ENCODE assay signal across 1 cellular context in the genomic region with DNA sequence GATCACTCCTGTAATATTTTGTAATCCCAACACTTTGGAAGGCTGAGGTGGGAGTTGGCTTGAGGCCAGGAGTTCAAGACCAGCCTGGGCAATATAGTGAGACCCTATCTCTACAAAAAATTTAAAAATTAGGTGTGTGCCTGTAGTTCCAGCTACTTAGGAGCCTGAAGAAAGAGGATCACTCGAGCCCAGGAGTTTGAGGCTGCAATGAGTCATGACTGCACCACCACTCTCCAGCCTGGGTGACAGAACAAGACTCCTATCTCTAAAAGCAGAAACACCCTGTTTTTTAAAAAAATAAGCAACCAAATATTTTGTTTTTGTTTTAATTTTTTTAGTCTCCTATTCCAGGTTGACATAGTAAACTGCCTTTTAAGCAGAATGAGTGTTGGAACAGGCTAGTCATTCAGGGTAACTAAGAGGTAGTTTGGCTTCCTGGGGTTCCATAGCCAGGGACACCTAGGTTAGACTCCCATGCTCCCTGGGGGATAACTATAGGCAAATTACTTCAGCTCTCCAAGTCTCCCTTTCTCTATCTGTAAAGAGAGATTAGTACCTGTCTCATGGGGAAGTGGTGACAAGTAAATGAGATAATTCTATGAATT.
TF ChIP-seq lines count a peak whose summit lies in the region.

No MANE protein-coding gene starts in this region.

TF ChIP-seq in K562, 482 proteins besides CTCF, POLR2A, EP300 and RAD21 (continued from another document and continues in another):
- TF ChIP-seq ZBTB26 (CRISPR knock-in tag; IDR thresholded peaks at IDR 0.05), result no peak
- TF ChIP-seq, protein P1, sequence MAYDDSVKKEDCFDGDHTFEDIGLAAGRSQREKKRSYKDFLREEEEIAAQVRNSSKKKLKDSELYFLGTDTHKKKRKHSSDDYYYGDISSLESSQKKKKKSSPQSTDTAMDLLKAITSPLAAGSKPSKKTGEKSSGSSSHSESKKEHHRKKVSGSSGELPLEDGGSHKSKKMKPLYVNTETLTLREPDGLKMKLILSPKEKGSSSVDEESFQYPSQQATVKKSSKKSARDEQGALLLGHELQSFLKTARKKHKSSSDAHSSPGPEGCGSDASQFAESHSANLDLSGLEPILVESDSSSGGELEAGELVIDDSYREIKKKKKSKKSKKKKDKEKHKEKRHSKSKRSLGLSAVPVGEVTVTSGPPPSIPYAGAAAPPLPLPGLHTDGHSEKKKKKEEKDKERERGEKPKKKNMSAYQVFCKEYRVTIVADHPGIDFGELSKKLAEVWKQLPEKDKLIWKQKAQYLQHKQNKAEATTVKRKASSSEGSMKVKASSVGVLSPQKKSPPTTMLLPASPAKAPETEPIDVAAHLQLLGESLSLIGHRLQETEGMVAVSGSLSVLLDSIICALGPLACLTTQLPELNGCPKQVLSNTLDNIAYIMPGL (CRISPR knock-in tag; IDR thresholded peaks at IDR 0.05), result no peak
- TF ChIP-seq RHOXF2B (CRISPR knock-in tag; conservative IDR thresholded peaks at IDR 0.05), result no peak
- no peak for TF ChIP-seq ZNF316 (IDR thresholded peaks at IDR 0.05)
- peak; percentile 81 for TF ChIP-seq SMARCE1 (IDR thresholded peaks at IDR 0.05)
- no peak for TF ChIP-seq ZNF408 (CRISPR knock-in tag; IDR thresholded peaks at IDR 0.05; ENCODE audit: low read depth)
- peak; percentile 45; the same call in 1 of the 2 replicates for TF ChIP-seq KAT7 (CRISPR knock-in tag; IDR thresholded peaks at IDR 0.05; ENCODE audit: borderline replicate concordance)
- TF ChIP-seq HDAC3 (IDR thresholded peaks at IDR 0.05; ENCODE audit: borderline replicate concordance, partially characterized antibody), result no peak
- TF ChIP-seq, protein P2, sequence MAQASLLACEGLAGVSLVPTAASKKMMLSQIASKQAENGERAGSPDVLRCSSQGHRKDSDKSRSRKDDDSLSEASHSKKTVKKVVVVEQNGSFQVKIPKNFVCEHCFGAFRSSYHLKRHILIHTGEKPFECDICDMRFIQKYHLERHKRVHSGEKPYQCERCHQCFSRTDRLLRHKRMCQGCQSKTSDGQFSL (CRISPR knock-in tag; IDR thresholded peaks at IDR 0.05), result no peak
- TF ChIP-seq, protein P2 (tag; IDR thresholded peaks at IDR 0.05), result no peak
- no peak for TF ChIP-seq RBM17 (IDR thresholded peaks at IDR 0.05; ENCODE audit: borderline replicate concordance, low read depth, low read length)
- TF ChIP-seq DDX20 (tag; IDR thresholded peaks at IDR 0.05; ENCODE audit: low read depth), result no peak
- TF ChIP-seq, protein P3, sequence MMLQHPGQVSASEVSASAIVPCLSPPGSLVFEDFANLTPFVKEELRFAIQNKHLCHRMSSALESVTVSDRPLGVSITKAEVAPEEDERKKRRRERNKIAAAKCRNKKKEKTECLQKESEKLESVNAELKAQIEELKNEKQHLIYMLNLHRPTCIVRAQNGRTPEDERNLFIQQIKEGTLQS (IDR thresholded peaks at IDR 0.05), result peak; percentile 83
- TF ChIP-seq, protein P3 (CRISPR knock-in tag; conservative IDR thresholded peaks at IDR 0.05), result no peak
- TF ChIP-seq IRF9 (tag; IDR thresholded peaks at IDR 0.05), result no peak
- TF ChIP-seq SAP30 (IDR thresholded peaks at IDR 0.05; ENCODE audit: borderline replicate concordance, insufficient read depth, low read depth, low read length, poor library complexity, severe bottlenecking), result no peak
- TF ChIP-seq POLR2G (IDR thresholded peaks at IDR 0.05; ENCODE audit: low read depth, low read length), result no peak
- TF ChIP-seq NR2C1 (IDR thresholded peaks at IDR 0.05), result no peak
- TF ChIP-seq NR2C1 (tag; IDR thresholded peaks at IDR 0.05), result no peak
- TF ChIP-seq ZNF766 (CRISPR knock-in tag; conservative IDR thresholded peaks at IDR 0.05), result no peak
- peak; percentile 33; the same call in 1 of the 2 replicates for TF ChIP-seq NCOR1 (IDR thresholded peaks at IDR 0.05)
- no peak for TF ChIP-seq SP2 (IDR thresholded peaks at IDR 0.05; ENCODE audit: extremely low read depth, low read depth, low read length, poor library complexity, severe bottlenecking)
- no peak for TF ChIP-seq CHAMP1 (IDR thresholded peaks at IDR 0.05)
- no peak for TF ChIP-seq ZNF398 (CRISPR knock-in tag; IDR thresholded peaks at IDR 0.05)
- no peak; a peak in 1 of 4 replicates for TF ChIP-seq FOXK2 (conservative IDR thresholded peaks at IDR 0.05 in 1 of 2, IDR thresholded peaks at IDR 0.05 in 1 of 2; ENCODE audit: low read depth in 2 of 2)
- no peak for TF ChIP-seq SMC3 (conservative IDR thresholded peaks at IDR 0.05; ENCODE audit: insufficient read depth, low read depth, low read length)
- no peak for TF ChIP-seq ZNF717 (CRISPR knock-in tag; IDR thresholded peaks at IDR 0.05)
- no peak for TF ChIP-seq ZNF444 (CRISPR knock-in tag; IDR thresholded peaks at IDR 0.05)
- TF ChIP-seq EWSR1 (IDR thresholded peaks at IDR 0.05; ENCODE audit: borderline replicate concordance, low read depth, partially characterized antibody), result no peak
- TF ChIP-seq TFE3 (CRISPR knock-in tag; IDR thresholded peaks at IDR 0.05), result no peak
- no peak for TF ChIP-seq HNRNPK (IDR thresholded peaks at IDR 0.05; ENCODE audit: low read depth, low read length, poor library complexity, severe bottlenecking)
- TF ChIP-seq ZNF239 (CRISPR knock-in tag; IDR thresholded peaks at IDR 0.05), result no peak
- peak; percentile 91 for TF ChIP-seq HMBOX1 (IDR thresholded peaks at IDR 0.05)
- TF ChIP-seq NKRF (IDR thresholded peaks at IDR 0.05; ENCODE audit: borderline replicate concordance), result no peak
- TF ChIP-seq HCFC1 (IDR thresholded peaks at IDR 0.05; ENCODE audit: low read depth, low read length), result no peak
- no peak for TF ChIP-seq SIN3B (IDR thresholded peaks at IDR 0.05; ENCODE audit: low read depth)
- TF ChIP-seq FOS (IDR thresholded peaks at IDR 0.05; ENCODE audit: extremely low read depth, insufficient read length), result no peak
- TF ChIP-seq ZNF143 (CRISPR knock-in tag; IDR thresholded peaks at IDR 0.05), result no peak
- TF ChIP-seq TEAD2 (tag; IDR thresholded peaks at IDR 0.05), result no peak
- TF ChIP-seq MTA3 (IDR thresholded peaks at IDR 0.05; ENCODE audit: borderline replicate concordance), result no peak
- no peak for TF ChIP-seq PCBP1 (IDR thresholded peaks at IDR 0.05; ENCODE audit: low read depth, low read length, poor library complexity, severe bottlenecking)
- no peak for TF ChIP-seq CHD2 (IDR thresholded peaks at IDR 0.05; ENCODE audit: low read depth, low read length)
- no peak for TF ChIP-seq GABPB1 (CRISPR knock-in tag; IDR thresholded peaks at IDR 0.05)
- no peak for TF ChIP-seq FOXJ2 (tag; IDR thresholded peaks at IDR 0.05)
- TF ChIP-seq NFIC (IDR thresholded peaks at IDR 0.05), result peak; percentile 96
- no peak for TF ChIP-seq U2AF2 (optimal IDR thresholded peaks at IDR 0.05; ENCODE audit: low read depth, low read length)
- no peak for TF ChIP-seq TCF15 (CRISPR knock-in tag; IDR thresholded peaks at IDR 0.05)
- TF ChIP-seq TEAD1 (CRISPR knock-in tag; IDR thresholded peaks at IDR 0.05), result no peak
- peak; percentile 57 for TF ChIP-seq TAL1 (IDR thresholded peaks at IDR 0.05)
- no peak for TF ChIP-seq TRIM28 (IDR thresholded peaks at IDR 0.05)
- TF ChIP-seq SOX6 (IDR thresholded peaks at IDR 0.05), result peak; percentile 40
